ENCODE assay signal across 16 cellular contexts in the genomic region with DNA sequence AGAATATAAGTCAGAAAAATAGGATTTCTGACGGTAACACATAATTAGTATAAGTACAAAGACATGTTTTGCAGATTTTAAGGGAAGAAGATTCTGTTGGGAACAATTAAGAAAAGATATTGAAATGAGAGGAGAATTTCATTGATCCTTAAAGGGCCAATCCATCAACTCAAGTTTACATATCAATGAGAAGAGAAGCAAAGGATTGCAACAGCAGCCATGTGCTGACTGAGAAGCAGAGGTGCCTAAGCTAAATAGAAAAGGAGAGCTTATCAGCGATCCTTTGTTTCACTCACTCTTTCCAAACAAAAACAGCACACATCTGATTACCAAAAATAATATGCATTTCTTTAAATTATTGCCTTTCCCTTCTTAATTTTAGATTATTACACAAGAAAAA.
A peak's percentile ranks its signal among the peaks of the same experiment; 100 is the strongest.
DNase-seq lines count a peak whose midpoint lies in the region; FAIRE-seq and TF ChIP-seq lines count a peak whose summit lies in the region.
"Had no signal": no experiment of that assay in that cellular context is flagged by ENCODE, and none has a peak within 500 bp of the region (broad histone marks: within the 10 kb centered on the region; RNA-seq: fewer than 3 reads in every experiment).

No MANE protein-coding gene starts in this region.

- H3K4me2 ChIP-seq in H1 (ENCODE audit: insufficient read depth in 1 of 2, low read depth in 2 of 2, low read length in 2 of 2), result peak overlapping the region in 1 of 2 experiments; percentile 46; a peak in 2 of 4 replicates
- H3K4me2 ChIP-seq: A549, KMS-11 had no signal

- CTCF ChIA-PET in H1 (lab: Charles Lee; ENCODE audit: partially characterized antibody), result no interaction called here

- H3K36me3 ChIP-seq in HUES48 (ENCODE audit: control insufficient read depth, insufficient read depth, low read length), result no peaks in the 10 kb centered on the region
- no peaks in the 10 kb centered on the region for H3K36me3 ChIP-seq in H1 (ENCODE audit: control insufficient read depth in 2 of 4, insufficient read depth in 4 of 4, low read length in 3 of 4)

- H3K27me3 ChIP-seq in HUES48 (ENCODE audit: control insufficient read depth, insufficient read depth, low read length) (peaks cover 5% of the 10 kb centered on the region; the same call in 1 of the 2 replicates), H1 (replicated peaks in 1 of 4; ENCODE audit: control insufficient read depth in 3 of 4, extremely low read depth in 1 of 4, insufficient read depth in 3 of 4, low read length in 3 of 4) (peaks cover 0 to 2% (median 0%) of the 10 kb centered on the region in 4 experiments; a peak in 3 of 7 replicates)

- no peak overlapping the region for H2BK20ac ChIP-seq in H1 (ENCODE audit: low read length)

- no peak overlapping the region for H3K23ac ChIP-seq in H1 (ENCODE audit: insufficient read length)

- H3K56ac ChIP-seq in H1 (replicated peaks; ENCODE audit: insufficient read length, low read depth, low read length), result no peak overlapping the region

- H3K79me1 ChIP-seq in H1 (ENCODE audit: low read depth, low read length), result no peaks in the 10 kb centered on the region

- no peak overlapping the region for H3K14ac ChIP-seq in H1 (ENCODE audit: insufficient read length)

- FAIRE-seq in H1 (lab: Jason Lieb, UNC), result peak; percentile 50
- FAIRE-seq: A549, D721Med had no signal

- no peak for DNase-seq in H1 (ENCODE audit: low read depth in 1 of 2, low spot score in 2 of 2)
- DNase-seq in iPS-NIHi11 (ENCODE audit: low spot score), result peak; percentile 48
- DNase-seq in NCI-H69 (lab: John Stamatoyannopoulos, UW), result no peak
- no peak for DNase-seq in SW 1271 (lab: John Stamatoyannopoulos, UW)
- no peak for DNase-seq in AG08396 (ENCODE audit: low spot score)
- DNase-seq in SHP77 treated with DMSO at 0.1 percent for 48 hours (lab: John Stamatoyannopoulos, UW), result no peak
- DNase-seq: CD8-positive, alpha-beta T cell; COR-L47; DND-41; GF-D8; GOT3 had no signal

- H2AFZ ChIP-seq in H1 (ENCODE audit: low read length), result no peak overlapping the region

- H3K23me2 ChIP-seq in H1 (ENCODE audit: low read depth, low read length), result no peaks in the 10 kb centered on the region

- H3K27ac ChIP-seq in HUES48 (ENCODE audit: low read depth, low read length), result peak overlapping the region; percentile 74
- H3K27ac ChIP-seq in H1 (ENCODE audit: low read depth, low read length), result no peak overlapping the region
- H3K27ac ChIP-seq: A549, HL-60, KMS-11 had no signal

- H3K4me1 ChIP-seq in HUES48 (ENCODE audit: control insufficient read depth, insufficient read depth, low read length), result peaks cover 33% of the 10 kb centered on the region
- H3K4me1 ChIP-seq in H1 (replicated peaks in 1 of 4; ENCODE audit: control insufficient read depth in 3 of 4, insufficient read depth in 4 of 4, low read length in 3 of 4), result peaks cover 3 to 18% (median 12%) of the 10 kb centered on the region in 4 experiments
- H3K4me1 ChIP-seq: A549 had no signal

- POLR2A ChIA-PET in H1 (lab: Charles Lee; ENCODE audit: partially characterized antibody), result interaction anchor here (1.0 kb wide), 1 partner anchor 11 kb away, joined by 3 read pairs; no protein-coding TSS in a partner anchor

- no peaks in the 10 kb centered on the region for H4K20me1 ChIP-seq in H1 (replicated peaks in 1 of 2; ENCODE audit: control insufficient read depth in 1 of 2, insufficient read depth in 2 of 2, low read length in 2 of 2)

- WGBS in H1 (ENCODE audit: extremely low coverage in 1 of 2, insufficient coverage in 1 of 2, insufficient read length in 1 of 2, insufficient replicate concordance in 2 of 2, low coverage in 1 of 2, low lambda C conversion rate in 2 of 2, missing lambda C conversion rate in 1 of 2), 2 experiments, result 18% methylated on average over 2 of the region's 2 CpGs; no CpG with 5 or more reads in 1 of the 2 experiments

- no peak overlapping the region for H2AK5ac ChIP-seq in H1 (ENCODE audit: low read depth, low read length)

- no peaks in the 10 kb centered on the region for H3K79me2 ChIP-seq in H1 (ENCODE audit: control insufficient read depth in 1 of 2, insufficient read depth in 2 of 2, low read length in 2 of 2)

- H3K9me3 ChIP-seq in HUES48 (ENCODE audit: control insufficient read depth, insufficient read depth, low read length), result no peaks in the 10 kb centered on the region
- H3K9me3 ChIP-seq in H1 (ENCODE audit: insufficient read depth in 2 of 2, low read depth in 1 of 2, low read length in 1 of 2), result no peaks in the 10 kb centered on the region
- H3K9me3 ChIP-seq: A549 had no signal

- no peak overlapping the region for H2BK120ac ChIP-seq in H1 (replicated peaks; ENCODE audit: low read depth, low read length)

- TF ChIP-seq EP300 in H1 (IDR thresholded peaks at IDR 0.05; ENCODE audit: borderline replicate concordance in 1 of 2, low read depth in 2 of 2, low read length in 2 of 2), result no peak

- no peak for TF ChIP-seq RAD21 in H1 (IDR thresholded peaks at IDR 0.05 in 1 of 2, conservative IDR thresholded peaks at IDR 0.05 in 1 of 2; ENCODE audit: low read depth in 2 of 2, low read length in 2 of 2)

- H4K91ac ChIP-seq in H1 (replicated peaks; ENCODE audit: insufficient read length, low read length), result no peak overlapping the region

- TF ChIP-seq POLR2A in H1 (IDR thresholded peaks at IDR 0.05; ENCODE audit: control extremely low read depth in 1 of 2, low read depth in 2 of 2, low read length in 2 of 2), result no peak

- H3K4me3 ChIP-seq in HUES48 (ENCODE audit: low read depth, low read length), result peak overlapping the region; percentile 24; the same call in 1 of the 2 replicates
- H3K4me3 ChIP-seq in H1 (ENCODE audit: extremely low read depth in 1 of 4, insufficient read depth in 2 of 4, low read depth in 3 of 4, low read length in 4 of 4), result peak overlapping the region in 1 of 4 experiments; percentile 34; a peak in 1 of 8 replicates
- H3K4me3 ChIP-seq: A549 had no signal

- no peak overlapping the region for H3K4ac ChIP-seq in H1 (replicated peaks; ENCODE audit: insufficient read length, low read depth, low read length)

- no peak overlapping the region for H2BK12ac ChIP-seq in H1 (ENCODE audit: low read depth, low read length)

- H4K8ac ChIP-seq in H1 (ENCODE audit: extremely low read depth, insufficient read depth, low read length), result no peak overlapping the region

- no peak overlapping the region for H2BK5ac ChIP-seq in H1 (ENCODE audit: low read depth, low read length)

- H2BK15ac ChIP-seq in H1 (ENCODE audit: low read length), result no peak overlapping the region

- peak overlapping the region; percentile 46 for H3K9ac ChIP-seq in HUES48 (ENCODE audit: low read depth, low read length)
- H3K9ac ChIP-seq in H1 (replicated peaks in 1 of 4; ENCODE audit: extremely low read depth in 1 of 4, low read depth in 3 of 4, low read length in 3 of 4), result no peak overlapping the region
- H3K9ac ChIP-seq: KMS-11 had no signal

- no peak for TF ChIP-seq CTCF in H1 (IDR thresholded peaks at IDR 0.05; ENCODE audit: control extremely low read depth in 1 of 3, insufficient read depth in 1 of 3, low read depth in 1 of 3, low read length in 3 of 3)

- H4K5ac ChIP-seq in H1 (ENCODE audit: insufficient read length, low read depth, low read length), result no peak overlapping the region

- H3K18ac ChIP-seq in H1 (ENCODE audit: extremely low read depth, low read length), result no peak overlapping the region; the same call in 1 of the 2 replicates

TF ChIP-seq in H1, 55 proteins besides CTCF, POLR2A, EP300 and RAD21 (continues in another document):
- no peak for TF ChIP-seq GABPA (IDR thresholded peaks at IDR 0.05; ENCODE audit: borderline replicate concordance, insufficient read depth, low read length)
- TF ChIP-seq TEAD4 (IDR thresholded peaks at IDR 0.05; ENCODE audit: low read depth, low read length), result no peak
- no peak for TF ChIP-seq BRCA1 (IDR thresholded peaks at IDR 0.05; ENCODE audit: low read depth, low read length)
- TF ChIP-seq, protein P1, sequence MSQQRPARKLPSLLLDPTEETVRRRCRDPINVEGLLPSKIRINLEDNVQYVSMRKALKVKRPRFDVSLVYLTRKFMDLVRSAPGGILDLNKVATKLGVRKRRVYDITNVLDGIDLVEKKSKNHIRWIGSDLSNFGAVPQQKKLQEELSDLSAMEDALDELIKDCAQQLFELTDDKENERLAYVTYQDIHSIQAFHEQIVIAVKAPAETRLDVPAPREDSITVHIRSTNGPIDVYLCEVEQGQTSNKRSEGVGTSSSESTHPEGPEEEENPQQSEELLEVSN (IDR thresholded peaks at IDR 0.05), result no peak
- TF ChIP-seq POU5F1 (IDR thresholded peaks at IDR 0.05; ENCODE audit: low read depth, low read length), result 0 out of 2 replicates have a peak, but pooled peaks have one; percentile 8
- TF ChIP-seq TAF7 (optimal IDR thresholded peaks at IDR 0.05; ENCODE audit: borderline replicate concordance, low read depth, low read length), result no peak
